1 cellular context compared by ENCODE assay signal in genomic region chr1:227794813-227795183, GRCh38.
TF ChIP-seq lines count a peak whose summit lies in the region.

No MANE protein-coding gene starts in this region.

TF ChIP-seq in SK-N-SH treated with all-trans-retinoic acid at 6 μM for 48 hours, 23 proteins besides CTCF, POLR2A, EP300 and RAD21 (continued from another document):
- TF ChIP-seq PATZ1 (CRISPR knock-in tag; IDR thresholded peaks at IDR 0.05; ENCODE audit: borderline replicate concordance) (no peak), ZNF565 (CRISPR knock-in tag; conservative IDR thresholded peaks at IDR 0.05; ENCODE audit: low read depth) (no peak), ZNF8 (CRISPR knock-in tag; IDR thresholded peaks at IDR 0.05) (no peak), ISL1 (CRISPR knock-in tag; IDR thresholded peaks at IDR 0.05) (no peak)
